In the genomic region with DNA sequence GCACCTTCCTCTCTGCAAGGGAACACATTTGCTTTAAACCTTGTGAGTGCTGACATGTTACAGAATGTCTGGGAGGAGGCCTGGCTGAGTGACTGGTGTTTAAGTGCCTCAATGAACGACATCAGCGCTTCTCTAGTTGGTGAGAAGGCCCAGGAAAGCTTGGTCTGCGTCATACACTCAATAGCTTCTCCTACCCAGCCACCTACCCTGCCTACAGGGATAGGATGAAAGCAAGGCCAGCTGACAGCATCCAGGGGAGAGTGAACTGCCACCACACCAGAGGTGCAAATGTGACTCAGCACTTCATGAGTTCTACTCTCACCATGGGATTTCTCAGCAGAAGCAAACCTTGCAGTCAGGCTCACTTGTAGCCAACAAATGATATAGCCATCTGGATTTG, we compare ENCODE assay signal across 1 cellular context.
TF ChIP-seq lines count a peak whose summit lies in the region.

No MANE protein-coding gene starts in this region.

TF ChIP-seq in GM23338, 12 proteins besides CTCF, POLR2A, EP300 and RAD21:
- TF ChIP-seq POLR2AphosphoS5 (IDR thresholded peaks at IDR 0.05; ENCODE audit: low read depth) (no peak), EZH2 (IDR thresholded peaks at IDR 0.05; ENCODE audit: low read depth, unreplicated experiment) (no peak), REST (IDR thresholded peaks at IDR 0.05; ENCODE audit: unreplicated experiment) (no peak), ZNF114 (CRISPR knock-in tag; IDR thresholded peaks at IDR 0.05) (no peak), JUNB (IDR thresholded peaks at IDR 0.05; ENCODE audit: unreplicated experiment) (no peak), CREB1 (CRISPR knock-in tag; IDR thresholded peaks at IDR 0.05; ENCODE audit: low read depth) (no peak), STAT1 (IDR thresholded peaks at IDR 0.05; ENCODE audit: unreplicated experiment) (no peak), NANOG (IDR thresholded peaks at IDR 0.05; ENCODE audit: borderline replicate concordance) (no peak), ZNF331 (CRISPR knock-in tag; IDR thresholded peaks at IDR 0.05; ENCODE audit: low read depth) (no peak), EZH2phosphoT487 (IDR thresholded peaks at IDR 0.05; ENCODE audit: unreplicated experiment) (no peak)
- TF ChIP-seq, protein P1, sequence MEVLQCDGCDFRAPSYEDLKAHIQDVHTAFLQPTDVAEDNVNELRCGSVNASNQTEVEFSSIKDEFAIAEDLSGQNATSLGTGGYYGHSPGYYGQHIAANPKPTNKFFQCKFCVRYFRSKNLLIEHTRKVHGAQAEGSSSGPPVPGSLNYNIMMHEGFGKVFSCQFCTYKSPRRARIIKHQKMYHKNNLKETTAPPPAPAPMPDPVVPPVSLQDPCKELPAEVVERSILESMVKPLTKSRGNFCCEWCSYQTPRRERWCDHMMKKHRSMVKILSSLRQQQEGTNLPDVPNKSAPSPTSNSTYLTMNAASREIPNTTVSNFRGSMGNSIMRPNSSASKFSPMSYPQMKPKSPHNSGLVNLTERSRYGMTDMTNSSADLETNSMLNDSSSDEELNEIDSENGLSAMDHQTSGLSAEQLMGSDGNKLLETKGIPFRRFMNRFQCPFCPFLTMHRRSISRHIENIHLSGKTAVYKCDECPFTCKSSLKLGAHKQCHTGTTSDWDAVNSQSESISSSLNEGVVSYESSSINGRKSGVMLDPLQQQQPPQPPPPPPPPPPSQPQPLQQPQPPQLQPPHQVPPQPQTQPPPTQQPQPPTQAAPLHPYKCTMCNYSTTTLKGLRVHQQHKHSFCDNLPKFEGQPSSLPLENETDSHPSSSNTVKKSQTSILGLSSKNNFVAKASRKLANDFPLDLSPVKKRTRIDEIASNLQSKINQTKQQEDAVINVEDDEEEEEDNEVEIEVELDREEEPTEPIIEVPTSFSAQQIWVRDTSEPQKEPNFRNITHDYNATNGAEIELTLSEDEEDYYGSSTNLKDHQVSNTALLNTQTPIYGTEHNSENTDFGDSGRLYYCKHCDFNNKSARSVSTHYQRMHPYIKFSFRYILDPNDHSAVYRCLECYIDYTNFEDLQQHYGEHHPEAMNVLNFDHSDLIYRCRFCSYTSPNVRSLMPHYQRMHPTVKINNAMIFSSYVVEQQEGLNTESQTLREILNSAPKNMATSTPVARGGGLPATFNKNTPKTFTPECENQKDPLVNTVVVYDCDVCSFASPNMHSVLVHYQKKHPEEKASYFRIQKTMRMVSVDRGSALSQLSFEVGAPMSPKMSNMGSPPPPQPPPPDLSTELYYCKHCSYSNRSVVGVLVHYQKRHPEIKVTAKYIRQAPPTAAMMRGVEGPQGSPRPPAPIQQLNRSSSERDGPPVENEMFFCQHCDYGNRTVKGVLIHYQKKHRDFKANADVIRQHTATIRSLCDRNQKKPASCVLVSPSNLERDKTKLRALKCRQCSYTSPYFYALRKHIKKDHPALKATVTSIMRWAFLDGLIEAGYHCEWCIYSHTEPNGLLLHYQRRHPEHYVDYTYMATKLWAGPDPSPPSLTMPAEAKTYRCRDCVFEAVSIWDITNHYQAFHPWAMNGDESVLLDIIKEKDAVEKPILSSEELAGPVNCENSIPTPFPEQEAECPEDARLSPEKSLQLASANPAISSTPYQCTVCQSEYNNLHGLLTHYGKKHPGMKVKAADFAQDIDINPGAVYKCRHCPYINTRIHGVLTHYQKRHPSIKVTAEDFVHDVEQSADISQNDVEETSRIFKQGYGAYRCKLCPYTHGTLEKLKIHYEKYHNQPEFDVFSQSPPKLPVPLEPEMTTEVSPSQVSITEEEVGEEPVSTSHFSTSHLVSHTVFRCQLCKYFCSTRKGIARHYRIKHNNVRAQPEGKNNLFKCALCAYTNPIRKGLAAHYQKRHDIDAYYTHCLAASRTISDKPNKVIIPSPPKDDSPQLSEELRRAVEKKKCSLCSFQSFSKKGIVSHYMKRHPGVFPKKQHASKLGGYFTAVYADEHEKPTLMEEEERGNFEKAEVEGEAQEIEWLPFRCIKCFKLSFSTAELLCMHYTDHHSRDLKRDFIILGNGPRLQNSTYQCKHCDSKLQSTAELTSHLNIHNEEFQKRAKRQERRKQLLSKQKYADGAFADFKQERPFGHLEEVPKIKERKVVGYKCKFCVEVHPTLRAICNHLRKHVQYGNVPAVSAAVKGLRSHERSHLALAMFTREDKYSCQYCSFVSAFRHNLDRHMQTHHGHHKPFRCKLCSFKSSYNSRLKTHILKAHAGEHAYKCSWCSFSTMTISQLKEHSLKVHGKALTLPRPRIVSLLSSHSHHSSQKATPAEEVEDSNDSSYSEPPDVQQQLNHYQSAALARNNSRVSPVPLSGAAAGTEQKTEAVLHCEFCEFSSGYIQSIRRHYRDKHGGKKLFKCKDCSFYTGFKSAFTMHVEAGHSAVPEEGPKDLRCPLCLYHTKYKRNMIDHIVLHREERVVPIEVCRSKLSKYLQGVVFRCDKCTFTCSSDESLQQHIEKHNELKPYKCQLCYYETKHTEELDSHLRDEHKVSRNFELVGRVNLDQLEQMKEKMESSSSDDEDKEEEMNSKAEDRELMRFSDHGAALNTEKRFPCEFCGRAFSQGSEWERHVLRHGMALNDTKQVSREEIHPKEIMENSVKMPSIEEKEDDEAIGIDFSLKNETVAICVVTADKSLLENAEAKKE (CRISPR knock-in tag; IDR thresholded peaks at IDR 0.05): no peak
- TF ChIP-seq, protein P2, sequence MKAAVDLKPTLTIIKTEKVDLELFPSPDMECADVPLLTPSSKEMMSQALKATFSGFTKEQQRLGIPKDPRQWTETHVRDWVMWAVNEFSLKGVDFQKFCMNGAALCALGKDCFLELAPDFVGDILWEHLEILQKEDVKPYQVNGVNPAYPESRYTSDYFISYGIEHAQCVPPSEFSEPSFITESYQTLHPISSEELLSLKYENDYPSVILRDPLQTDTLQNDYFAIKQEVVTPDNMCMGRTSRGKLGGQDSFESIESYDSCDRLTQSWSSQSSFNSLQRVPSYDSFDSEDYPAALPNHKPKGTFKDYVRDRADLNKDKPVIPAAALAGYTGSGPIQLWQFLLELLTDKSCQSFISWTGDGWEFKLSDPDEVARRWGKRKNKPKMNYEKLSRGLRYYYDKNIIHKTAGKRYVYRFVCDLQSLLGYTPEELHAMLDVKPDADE (IDR thresholded peaks at IDR 0.05): no peak
